Comparison of ENCODE assay signal across 8 cellular contexts in the genomic region with DNA sequence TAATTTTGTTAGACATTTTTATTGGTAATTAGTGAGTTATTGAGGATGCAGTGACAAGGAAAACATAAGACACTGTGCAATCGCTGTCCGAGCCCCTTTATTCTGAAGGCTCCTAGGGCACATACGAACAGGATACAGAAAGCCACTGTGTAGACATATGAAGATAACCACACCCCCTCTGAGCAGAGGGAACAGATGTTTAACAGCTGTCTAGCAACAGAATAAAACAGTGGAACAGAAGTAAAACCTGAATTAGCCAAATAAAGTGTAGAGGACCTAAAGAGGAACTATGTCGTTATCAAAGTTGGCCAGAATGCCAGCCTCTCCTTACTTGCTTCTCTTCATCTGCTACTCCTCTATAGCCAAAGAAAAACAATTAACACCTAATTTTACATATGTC. TPM values are rescaled to one million over a fixed set of nuclear protein-coding genes. Genes with fewer than 3 reads are reported as not detected.
DNase-seq lines count a peak whose midpoint lies in the region; ATAC-seq and TF ChIP-seq lines count a peak whose summit lies in the region.

No MANE protein-coding gene starts in this region.

- POLR2A ChIA-PET in activated CD4-positive, alpha-beta T cell treated with anti-CD3 and anti-CD28 coated beads for 36 hours (lab: Charles Lee): interaction anchor here (0.6 kb wide), 1 partner anchor 76 kb away, joined by 3 read pairs; no protein-coding TSS in a partner anchor

- H3K27me3 ChIP-seq in neuronal stem cell (ENCODE audit: control insufficient read depth in 3 of 3, insufficient read depth in 3 of 3, low read depth in 1 of 3, low read length in 3 of 3): no peaks in the 10 kb centered on the region

- H3K4me2 ChIP-seq in neuronal stem cell (ENCODE audit: insufficient read depth, low read length, poor library complexity, severe bottlenecking): no peak overlapping the region

- H3K4me3 ChIP-seq in coronary artery (peak overlapping the region; percentile 53), neuronal stem cell (ENCODE audit: low read length in 2 of 2) (peak overlapping the region in 1 of 2 donors; percentile 46)

- H3K4me1 ChIP-seq in neuronal stem cell (ENCODE audit: control insufficient read depth in 2 of 2, insufficient read depth in 1 of 2, low read depth in 1 of 2, low read length in 2 of 2): peaks cover 11 to 13% of the 10 kb centered on the region in 2 donors

- no peak for DNase-seq in activated CD4-positive, alpha-beta T cell treated with anti-CD3 and anti-CD28 coated beads for 36 hours
- no peak for DNase-seq in activated CD4-positive, alpha-beta T cell treated with anti-CD3 and anti-CD28 coated beads for 48 hours
- DNase-seq in coronary artery (ENCODE audit: low spot score) (no peak), neuronal stem cell (ENCODE audit: low spot score) (no peak), cerebellar cortex (ENCODE audit: low spot score) (no peak), hypothalamus (lab: John Stamatoyannopoulos, UW) (no peak)
- no peak for DNase-seq in activated CD4-positive, alpha-beta T cell treated with anti-CD3 and anti-CD28 coated beads, Interleukin-2, amount 50 U/mL, for 1 hour

- H3K27ac ChIP-seq in coronary artery: peak overlapping the region in 1 of 2 donors; percentile 60
- H3K27ac ChIP-seq in neuronal stem cell (replicated peaks; ENCODE audit: low read length): peak overlapping the region; percentile 66

- no peak for TF ChIP-seq CTCF in coronary artery (IDR thresholded peaks at IDR 0.05)

- H2BK5ac ChIP-seq in neuronal stem cell (ENCODE audit: low read length): no peak overlapping the region

- H3K14ac ChIP-seq in neuronal stem cell (ENCODE audit: low read length): no peak overlapping the region

- intact Hi-C loops in activated CD4-positive, alpha-beta T cell treated with anti-CD3 and anti-CD28 coated beads for 36 hours (cut with DNase I, micrococcal nuclease): no loop called here

- no peaks in the 10 kb centered on the region for H3K9me3 Mint-ChIP-seq in activated CD4-positive, alpha-beta T cell treated with anti-CD3 and anti-CD28 coated beads for 36 hours (ENCODE audit: low read depth)

- WGBS in neuronal stem cell (ENCODE audit: extremely low coverage in 2 of 2, insufficient read length in 2 of 2, insufficient replicate concordance in 1 of 2), 2 donors: no CpG with 5 or more reads among the region's 4 CpGs

- no peak overlapping the region for H2BK12ac ChIP-seq in neuronal stem cell (ENCODE audit: low read length)

- H3K18ac ChIP-seq in neuronal stem cell (ENCODE audit: low read length): no peak overlapping the region

- H3K27ac Mint-ChIP-seq in activated CD4-positive, alpha-beta T cell treated with anti-CD3 and anti-CD28 coated beads for 36 hours: no peak overlapping the region

- peak overlapping the region; percentile 82 for H2AFZ ChIP-seq in neuronal stem cell (ENCODE audit: low read length)

- no peak overlapping the region for H2AK5ac ChIP-seq in neuronal stem cell (ENCODE audit: low read depth, low read length)

- H3K36me3 ChIP-seq in neuronal stem cell (replicated peaks in 1 of 2; ENCODE audit: control insufficient read depth in 2 of 2, insufficient read depth in 2 of 2, low read length in 2 of 2): no peaks in the 10 kb centered on the region

- H2BK15ac ChIP-seq in neuronal stem cell (ENCODE audit: low read length): no peak overlapping the region

- H3K9ac ChIP-seq in neuronal stem cell (ENCODE audit: low read depth, low read length, poor library complexity): no peak overlapping the region

- no peaks in the 10 kb centered on the region for H3K9me3 ChIP-seq in neuronal stem cell (replicated peaks in 1 of 2; ENCODE audit: control insufficient read depth in 2 of 2, insufficient read depth in 1 of 2, low read depth in 1 of 2, low read length in 2 of 2)

- H4K91ac ChIP-seq in neuronal stem cell (ENCODE audit: low read depth, low read length, poor library complexity): no peak overlapping the region

- H2BK120ac ChIP-seq in neuronal stem cell (ENCODE audit: low read depth, low read length): no peak overlapping the region

- peaks cover 27% of the 10 kb centered on the region for H3K27me3 Mint-ChIP-seq in activated CD4-positive, alpha-beta T cell treated with anti-CD3 and anti-CD28 coated beads for 36 hours

- no peak overlapping the region for H3K4ac ChIP-seq in neuronal stem cell (ENCODE audit: low read length)

- H3K4me3 Mint-ChIP-seq in activated CD4-positive, alpha-beta T cell treated with anti-CD3 and anti-CD28 coated beads for 36 hours: no peak overlapping the region

- CTCF ChIA-PET in activated CD4-positive, alpha-beta T cell treated with anti-CD3 and anti-CD28 coated beads for 36 hours (lab: Charles Lee): no interaction called here

- ATAC-seq in activated CD4-positive, alpha-beta T cell treated with anti-CD3 and anti-CD28 coated beads for 36 hours: peak; percentile 51
- ATAC-seq in HG03460 (IDR thresholded peaks at IDR 0.05; ENCODE audit: unreplicated experiment): peak; percentile 90

- no peak overlapping the region for H4K8ac ChIP-seq in neuronal stem cell (ENCODE audit: low read depth, low read length)

- H3K23ac ChIP-seq in neuronal stem cell (ENCODE audit: low read depth, low read length, poor library complexity): no peak overlapping the region

- H3K36me3 Mint-ChIP-seq in activated CD4-positive, alpha-beta T cell treated with anti-CD3 and anti-CD28 coated beads for 36 hours (ENCODE audit: low read depth): no peaks in the 10 kb centered on the region

- peaks cover 22% of the 10 kb centered on the region for H3K4me1 Mint-ChIP-seq in activated CD4-positive, alpha-beta T cell treated with anti-CD3 and anti-CD28 coated beads for 36 hours

- no peaks in the 10 kb centered on the region for H3K79me1 ChIP-seq in neuronal stem cell (ENCODE audit: low read depth, low read length)

RNA-seq across cellular contexts. Expression of a gene that starts 43.6 kb away (rescaled TPM):
- total RNA-seq in activated CD4-positive, alpha-beta T cell treated with anti-CD3 and anti-CD28 coated beads for 36 hours: 1 to 10 TPM in 1 of 2 experiments, under 1 TPM in 1; 0.75 to 1.2 TPM
- 9.5 TPM for polyA plus RNA-seq in neuronal stem cell (2013, experiment 1 of 2)
- 9.5 TPM for polyA plus RNA-seq in neuronal stem cell (2013, experiment 2 of 2)
